In genomic region chr10:84432891-84433290, GRCh38 we compare ENCODE assay signal across 17 cellular contexts.
"Had no signal": no experiment of that assay in that cellular context is flagged by ENCODE, and none has a peak within 500 bp of the region (broad histone marks: within the 10 kb centered on the region; RNA-seq: fewer than 3 reads in every experiment).

No MANE protein-coding gene starts in this region.

- H3K4me3 Mint-ChIP-seq: dendritic cell treated with granulocyte-macrophage colony-stimulating factor and Interleukin-4, amounts not matched to agents 40 ng/mL and 50 ng/mL, for 4 days; naive B cell; stimulated activated naive CD8-positive, alpha-beta T cell treated with anti-CD3 and anti-CD28 coated beads, Interleukin-15, Interleukin-2, amounts not matched to agents 100 ng/mL and 50 ng/mL, for 24 hours had no signal

- H3K27me3 ChIP-seq: gastrocnemius medialis, ovary, tibial nerve had no signal

- H3K27ac Mint-ChIP-seq: activated naive CD4-positive, alpha-beta T cell treated with anti-CD3 and anti-CD28 coated beads, Interleukin-2, amount 50 U/mL, for 72 hours; dendritic cell treated with granulocyte-macrophage colony-stimulating factor and Interleukin-4, amounts not matched to agents 40 ng/mL and 50 ng/mL, for 4 days; stimulated activated naive CD8-positive, alpha-beta T cell treated with anti-CD3 and anti-CD28 coated beads, Interleukin-15, Interleukin-2, amounts not matched to agents 100 ng/mL and 50 ng/mL, for 24 hours had no signal

- H3K9me3 ChIP-seq: gastrocnemius medialis, left ventricle myocardium inferior, ovary, psoas muscle, tibial nerve had no signal

- H3K27ac ChIP-seq: gastrocnemius medialis, left ventricle myocardium inferior, ovary, psoas muscle, skin epidermis had no signal

- H3K4me3 ChIP-seq: gastrocnemius medialis, left ventricle myocardium inferior, ovary, psoas muscle, skin epidermis, tibial nerve had no signal

- H3K36me3 ChIP-seq: gastrocnemius medialis, left ventricle myocardium inferior, ovary had no signal

- DNase-seq: activated CD4-positive, alpha-beta T cell treated with anti-CD3 and anti-CD28 coated beads, Interleukin-2, amount 50 U/mL, for 4 hours; activated gamma-delta T cell treated with Interleukin-2 at 50 U/mL for 16 hours; amniotic stem cell; effector CD8-positive, alpha-beta T cell; gastrocnemius medialis; head of caudate nucleus; left ventricle myocardium inferior; naive B cell; ovary; psoas muscle; right cardiac atrium; T-helper 2 cell had no signal

- H3K9me3 Mint-ChIP-seq: activated naive CD4-positive, alpha-beta T cell treated with anti-CD3 and anti-CD28 coated beads, Interleukin-2, amount 50 U/mL, for 72 hours; stimulated activated naive CD8-positive, alpha-beta T cell treated with anti-CD3 and anti-CD28 coated beads, Interleukin-15, Interleukin-2, amounts not matched to agents 100 ng/mL and 50 ng/mL, for 24 hours had no signal

- H3K27me3 Mint-ChIP-seq: dendritic cell treated with granulocyte-macrophage colony-stimulating factor and Interleukin-4, amounts not matched to agents 40 ng/mL and 50 ng/mL, for 4 days; naive B cell; stimulated activated naive CD8-positive, alpha-beta T cell treated with anti-CD3 and anti-CD28 coated beads, Interleukin-15, Interleukin-2, amounts not matched to agents 100 ng/mL and 50 ng/mL, for 24 hours had no signal
